Comparison of ENCODE assay signal across 1 cellular context in the genomic region with DNA sequence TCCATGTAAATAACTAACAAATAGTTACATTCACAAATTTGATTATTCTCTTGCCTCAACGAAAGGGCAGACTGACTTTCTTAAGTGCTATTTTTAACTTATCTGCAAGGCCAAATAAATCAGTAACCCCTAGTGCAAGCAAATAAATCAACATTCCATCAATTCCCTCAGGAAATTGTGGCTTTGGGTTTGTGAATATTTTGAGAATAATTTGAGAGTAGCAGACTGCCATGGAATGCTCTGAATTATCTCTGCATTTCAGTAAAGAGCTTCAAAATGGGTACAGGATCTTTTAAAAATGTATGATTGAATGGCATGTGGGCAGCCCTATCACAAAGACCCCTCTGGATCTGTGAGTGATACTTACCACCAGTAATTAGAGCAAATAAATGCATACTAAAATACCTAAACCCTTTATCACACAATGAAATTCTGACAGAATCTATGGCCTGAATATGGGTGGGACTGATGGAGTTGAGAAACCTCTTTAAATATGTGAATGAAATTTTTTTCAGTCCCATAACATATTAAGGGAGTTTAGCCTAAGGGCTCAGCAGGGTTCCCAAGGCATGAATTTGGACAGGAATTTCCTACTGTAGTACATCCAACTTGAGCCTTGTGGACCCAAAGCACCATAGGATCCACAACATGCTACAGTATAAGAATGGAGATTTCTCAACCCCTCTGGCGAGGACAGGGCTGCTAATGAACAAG.
TF ChIP-seq lines count a peak whose summit lies in the region.

No MANE protein-coding gene starts in this region.

TF ChIP-seq in IMR-90, 13 proteins besides CTCF, POLR2A, EP300 and RAD21:
- TF ChIP-seq CHD1 (IDR thresholded peaks at IDR 0.05; ENCODE audit: low read depth, low read length) (no peak), SMC3 (IDR thresholded peaks at IDR 0.05; ENCODE audit: low read depth, low read length) (no peak), FOS (IDR thresholded peaks at IDR 0.05; ENCODE audit: low read depth, low read length) (no peak), RFX5 (IDR thresholded peaks at IDR 0.05; ENCODE audit: low read depth, low read length) (no peak), MAZ (IDR thresholded peaks at IDR 0.05; ENCODE audit: borderline replicate concordance, low read depth, low read length) (no peak), NFE2L2 (IDR thresholded peaks at IDR 0.05; ENCODE audit: low read depth, low read length) (no peak), MAFK (IDR thresholded peaks at IDR 0.05; ENCODE audit: low read depth, low read length) (no peak), BHLHE40 (IDR thresholded peaks at IDR 0.05; ENCODE audit: low read depth, low read length) (no peak), RCOR1 (IDR thresholded peaks at IDR 0.05; ENCODE audit: insufficient replicate concordance, low read length) (no peak), MXI1 (IDR thresholded peaks at IDR 0.05; ENCODE audit: borderline replicate concordance, low read depth, low read length) (no peak), CEBPB (IDR thresholded peaks at IDR 0.05; ENCODE audit: low read depth, low read length) (no peak)
- TF ChIP-seq, protein P1, sequence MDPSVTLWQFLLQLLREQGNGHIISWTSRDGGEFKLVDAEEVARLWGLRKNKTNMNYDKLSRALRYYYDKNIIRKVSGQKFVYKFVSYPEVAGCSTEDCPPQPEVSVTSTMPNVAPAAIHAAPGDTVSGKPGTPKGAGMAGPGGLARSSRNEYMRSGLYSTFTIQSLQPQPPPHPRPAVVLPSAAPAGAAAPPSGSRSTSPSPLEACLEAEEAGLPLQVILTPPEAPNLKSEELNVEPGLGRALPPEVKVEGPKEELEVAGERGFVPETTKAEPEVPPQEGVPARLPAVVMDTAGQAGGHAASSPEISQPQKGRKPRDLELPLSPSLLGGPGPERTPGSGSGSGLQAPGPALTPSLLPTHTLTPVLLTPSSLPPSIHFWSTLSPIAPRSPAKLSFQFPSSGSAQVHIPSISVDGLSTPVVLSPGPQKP (IDR thresholded peaks at IDR 0.05; ENCODE audit: borderline replicate concordance, low read depth, low read length): no peak
- TF ChIP-seq, protein P2, sequence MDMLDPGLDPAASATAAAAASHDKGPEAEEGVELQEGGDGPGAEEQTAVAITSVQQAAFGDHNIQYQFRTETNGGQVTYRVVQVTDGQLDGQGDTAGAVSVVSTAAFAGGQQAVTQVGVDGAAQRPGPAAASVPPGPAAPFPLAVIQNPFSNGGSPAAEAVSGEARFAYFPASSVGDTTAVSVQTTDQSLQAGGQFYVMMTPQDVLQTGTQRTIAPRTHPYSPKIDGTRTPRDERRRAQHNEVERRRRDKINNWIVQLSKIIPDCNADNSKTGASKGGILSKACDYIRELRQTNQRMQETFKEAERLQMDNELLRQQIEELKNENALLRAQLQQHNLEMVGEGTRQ (IDR thresholded peaks at IDR 0.05; ENCODE audit: low read depth, low read length): no peak
